ENCODE assay signal across 8 cellular contexts in genomic region chr14:74084277-74085046, GRCh38. TPM values are rescaled to one million over a fixed set of nuclear protein-coding genes. Genes with fewer than 3 reads are reported as not detected.
DNase-seq lines count a peak whose midpoint lies in the region; TF ChIP-seq lines count a peak whose summit lies in the region.

ALDH6A1 (minus strand) TSS chr14:74084453; CDS start chr14:74084394, 59 bp downstream.
A gene with protein sequence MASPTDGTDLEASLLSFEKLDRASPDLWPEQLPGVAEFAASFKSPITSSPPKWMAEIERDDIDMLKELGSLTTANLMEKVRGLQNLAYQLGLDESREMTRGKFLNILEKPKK (plus strand): TSS chr14:74084956. CDS start chr14:74084975, 19 bp downstream.

- H3K4me1 ChIP-seq in neuron (ENCODE audit: insufficient read depth, low read length): peaks cover 21% of the 10 kb centered on the region
- peaks cover 0 to 39% (median 33%) of the 10 kb centered on the region in 5 donors for H3K4me1 ChIP-seq in subcutaneous abdominal adipose tissue (ENCODE audit: control insufficient read depth in 5 of 5, insufficient read depth in 5 of 5, low read length in 5 of 5)

- TF ChIP-seq CTCF in GM06990 (IDR thresholded peaks at IDR 0.05; ENCODE audit: insufficient read depth, low read length, poor library complexity, severe bottlenecking): peak; percentile 23
- no peak for TF ChIP-seq CTCF in HFF-Myc (IDR thresholded peaks at IDR 0.05; ENCODE audit: low read depth, low read length, missing control alignments)

- no peaks in the 10 kb centered on the region for H3K9me3 ChIP-seq in neuron (ENCODE audit: low read length)
- no peaks in the 10 kb centered on the region for H3K9me3 ChIP-seq in subcutaneous abdominal adipose tissue (ENCODE audit: control insufficient read depth in 5 of 5, low read length in 5 of 5)

- H3K27me3 ChIP-seq in GM06990 (replicated peaks; ENCODE audit: control insufficient read depth, insufficient read depth, low read length) (no peaks in the 10 kb centered on the region), neuron (ENCODE audit: insufficient read depth, low read length) (no peaks in the 10 kb centered on the region), subcutaneous abdominal adipose tissue (ENCODE audit: control insufficient read depth in 5 of 5, insufficient read depth in 4 of 5, low read length in 5 of 5) (no peaks in the 10 kb centered on the region)

- peak within 1 kb of the TSS; percentile 41 to 94 (median 82) for H3K9ac ChIP-seq in subcutaneous abdominal adipose tissue (ENCODE audit: low read length in 5 of 5)

- H3K27ac ChIP-seq in subcutaneous abdominal adipose tissue (ENCODE audit: low read depth, low read length): peak within 1 kb of the TSS; percentile 74

- peak within 1 kb of the TSS; percentile 82 for H2AFZ ChIP-seq in neuron (ENCODE audit: low read depth, low read length)

- DNase-seq in GM06990 (ENCODE audit: extremely low read depth, insufficient read length) (peak; percentile 97), HFF-Myc (ENCODE audit: extremely low read depth, low read depth) (peak; percentile 100), MV-4-11 (lab: John Stamatoyannopoulos, UW) (peak; percentile 100), SK-MEL-5 (ENCODE audit: low read depth, low spot score) (peak; percentile 100), foreskin melanocyte (peak; percentile 100)
- DNase-seq in activated naive CD4-positive, alpha-beta T cell treated with Interleukin-2 at 50 U/mL for 16 hours: peak; percentile 100

- H3K36me3 ChIP-seq in GM06990 (ENCODE audit: control insufficient read depth, insufficient read depth, low read length) (no peaks in the 10 kb centered on the region), neuron (ENCODE audit: insufficient read depth, low read length) (no peaks in the 10 kb centered on the region), subcutaneous abdominal adipose tissue (ENCODE audit: control insufficient read depth in 5 of 5, insufficient read depth in 5 of 5, low read length in 5 of 5) (no peaks in the 10 kb centered on the region)

- in situ Hi-C loops in SK-MEL-5 (cut with HindIII; ENCODE audit: low pct_unique_long_range_greater_than_20kb, low sequenced_read_pairs): no loop called here

- H3K4me3 ChIP-seq in GM06990 (replicated peaks; ENCODE audit: low read depth, low read length) (peak within 1 kb of the TSS; percentile 89), HFF-Myc (replicated peaks; ENCODE audit: low read depth, low read length) (peak within 1 kb of the TSS; percentile 85), neuron (ENCODE audit: low read length) (peak within 1 kb of the TSS; percentile 93), subcutaneous abdominal adipose tissue (ENCODE audit: low read depth in 1 of 5, low read length in 5 of 5) (peak within 1 kb of the TSS; percentile 83 to 98 (median 97))

RNA-seq across cellular contexts. Expression of gene ALDH6A1, which starts in this region (rescaled TPM):
- total RNA-seq in SK-MEL-5 (2014; rRNA removed; shearing (Covaris generic)): 11.2 and 12.9 TPM in 2 replicates
- 6.6 and 7.9 TPM in 2 replicates for polyA plus RNA-seq in SK-MEL-5 (2015; cell fraction: cytosol; rRNA removed)
- 4.1 TPM in 2 replicates for polyA plus RNA-seq in SK-MEL-5 (2015; cell fraction: nucleus; rRNA removed)

RNA-seq across cellular contexts. Expression of the second gene that starts in this region (rescaled TPM):
- total RNA-seq in SK-MEL-5 (2014; rRNA removed; shearing (Covaris generic)): 10.5 and 11.8 TPM in 2 replicates
- 7.9 and 10.8 TPM in 2 replicates for polyA plus RNA-seq in SK-MEL-5 (2015; cell fraction: cytosol; rRNA removed)
- polyA plus RNA-seq in SK-MEL-5 (2015; cell fraction: nucleus; rRNA removed): 7.7 and 10.4 TPM in 2 replicates

Comparison
In these comparisons a context has a peak if more than half of its experiments do, and no peak if none do; other contexts are left out.
1. Peak in every context shown above with its lines: DNase-seq, H3K4me3 ChIP-seq and H3K27ac ChIP-seq.